8 cellular contexts compared by ENCODE assay signal in the genomic region with DNA sequence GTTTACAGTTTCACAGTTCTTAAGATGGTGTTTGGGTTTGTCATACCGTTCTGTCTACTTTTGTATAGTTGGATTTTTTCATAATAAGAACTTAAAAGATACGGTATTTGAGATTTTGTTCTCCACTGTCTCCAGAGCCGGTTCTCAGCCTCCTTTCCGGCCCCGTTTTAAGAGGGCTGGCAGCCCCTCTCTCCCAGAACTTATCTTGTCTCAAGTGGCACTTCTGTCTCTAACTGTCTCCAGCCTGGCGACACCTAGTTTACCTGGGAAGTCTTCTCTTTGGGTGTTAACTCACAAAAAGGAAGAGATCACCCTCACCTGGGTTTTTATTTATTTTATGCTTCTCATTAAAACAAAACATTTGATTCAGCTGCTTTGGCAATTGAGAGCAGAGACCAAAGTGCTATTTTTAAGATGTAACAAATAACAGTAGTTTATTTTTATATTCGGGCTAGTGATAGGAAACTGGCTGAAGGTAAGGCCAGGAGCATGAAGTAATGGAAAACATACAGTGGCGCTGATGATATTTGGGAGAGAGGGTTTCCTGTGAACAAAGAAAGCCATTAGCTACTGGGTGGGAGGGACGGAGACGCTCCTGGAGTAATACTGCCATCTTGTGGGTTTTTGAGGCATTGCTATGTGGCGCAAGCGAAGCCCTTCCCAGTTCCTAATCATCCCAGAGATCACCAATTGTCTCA. TPM values are rescaled to one million over a fixed set of nuclear protein-coding genes. Genes with fewer than 3 reads are reported as not detected.
DNase-seq lines count a peak whose midpoint lies in the region; ATAC-seq and TF ChIP-seq lines count a peak whose summit lies in the region.

No MANE protein-coding gene starts in this region.

- H3K18ac ChIP-seq in IMR-90 (ENCODE audit: low read depth, low read length): no peak overlapping the region

- H3K4me2 ChIP-seq in DND-41 (ENCODE audit: insufficient read depth, low read length): peak overlapping the region; percentile 52; the same call in 1 of the 2 replicates
- H3K4me2 ChIP-seq in IMR-90 (ENCODE audit: low read depth, low read length): peak overlapping the region; percentile 85
- H3K4me2 ChIP-seq in PC-3 (ENCODE audit: low read length): peak overlapping the region; percentile 70
- peak overlapping the region; percentile 49 for H3K4me2 ChIP-seq in neural progenitor cell

- in situ Hi-C loops in IMR-90 (cut with MboI; ENCODE audit: low sequenced_read_pairs): no loop called here

- no peak overlapping the region for H2AK5ac ChIP-seq in IMR-90 (ENCODE audit: low read depth, low read length)

- H3K9me3 ChIP-seq in DND-41 (ENCODE audit: insufficient read depth, low read length, severe bottlenecking) (no peaks in the 10 kb centered on the region), IMR-90 (ENCODE audit: control insufficient read depth, insufficient read depth, low read length) (no peaks in the 10 kb centered on the region), PC-3 (ENCODE audit: low read length) (no peaks in the 10 kb centered on the region), neural progenitor cell (ENCODE audit: low read depth) (no peaks in the 10 kb centered on the region), subcutaneous abdominal adipose tissue (ENCODE audit: control insufficient read depth in 5 of 5, low read length in 5 of 5) (no peaks in the 10 kb centered on the region)

- H4K5ac ChIP-seq in IMR-90 (ENCODE audit: low read depth, low read length): peak overlapping the region; percentile 22; the same call in 1 of the 2 replicates

- no peak overlapping the region for H3K14ac ChIP-seq in IMR-90 (replicated peaks; ENCODE audit: low read depth, low read length)

- no peaks in the 10 kb centered on the region for H3K27me3 ChIP-seq in DND-41 (ENCODE audit: insufficient read depth, low read length, poor library complexity)
- H3K27me3 ChIP-seq in IMR-90 (ENCODE audit: control insufficient read depth, insufficient read depth, low read length): 0 out of 2 replicates have a peak, but pooled peaks cover 2% of the 10 kb centered on the region
- no peaks in the 10 kb centered on the region for H3K27me3 ChIP-seq in PC-3 (ENCODE audit: low read length)
- no peaks in the 10 kb centered on the region for H3K27me3 ChIP-seq in neural progenitor cell
- H3K27me3 ChIP-seq in subcutaneous abdominal adipose tissue (ENCODE audit: control insufficient read depth in 5 of 5, insufficient read depth in 4 of 5, low read length in 5 of 5): no peaks in the 10 kb centered on the region

- no peaks in the 10 kb centered on the region for H3K36me3 Mint-ChIP-seq in neural progenitor cell

- H2BK120ac ChIP-seq in IMR-90 (ENCODE audit: low read depth, low read length): 0 out of 2 replicates have a peak overlapping the region, but pooled peaks have one; percentile 35

- peak overlapping the region; percentile 74 for H2AFZ ChIP-seq in DND-41 (ENCODE audit: low read depth, low read length)
- H2AFZ ChIP-seq in IMR-90 (replicated peaks; ENCODE audit: low read length, poor library complexity): peak overlapping the region; percentile 81
- H2AFZ ChIP-seq in PC-3 (ENCODE audit: low read length): peak overlapping the region; percentile 87
- peak overlapping the region; percentile 96 for H2AFZ ChIP-seq in neural progenitor cell (replicated peaks)

- CTCF ChIA-PET in IMR-90 (lab: Yijun Ruan, JAX): interaction anchor here (0.5 to 4.4 kb wide), 7 partner anchors 8 to 1277 kb away, joined by 3 to 25 read pairs (median 5); no protein-coding TSS in a partner anchor
- CTCF ChIA-PET in PC-3 (lab: Charles Lee): interaction anchor here (0.7 to 1.0 kb wide), 2 partner anchors 408 to 594 kb away, joined by 3 to 4 read pairs; partner anchors contain the start of gene RRAGA

- H4K8ac ChIP-seq in IMR-90 (ENCODE audit: low read depth in 2 of 2, low read length in 2 of 2): peak overlapping the region in 1 of 2 experiments; percentile 46; a peak in 1 of 4 replicates

- H2AK9ac ChIP-seq in IMR-90 (replicated peaks; ENCODE audit: low read depth, low read length, poor library complexity): no peak overlapping the region

- H3F3A ChIP-seq in PC-3 (ENCODE audit: low read length, unreplicated experiment) (no peaks in the 10 kb centered on the region), neural progenitor cell (ENCODE audit: low read depth) (no peaks in the 10 kb centered on the region)

- TF ChIP-seq RAD21 in IMR-90 (IDR thresholded peaks at IDR 0.05; ENCODE audit: low read length): peak; percentile 94

- TF ChIP-seq CTCF in DND-41 (IDR thresholded peaks at IDR 0.05; ENCODE audit: borderline replicate concordance, extremely low read depth, low read length, poor library complexity, severe bottlenecking) (peak; percentile 95), IMR-90 (conservative IDR thresholded peaks at IDR 0.05; ENCODE audit: low read depth, low read length) (peak; percentile 93), PC-3 (conservative IDR thresholded peaks at IDR 0.05; ENCODE audit: low read depth, low read length) (peak; percentile 82), fibroblast of pulmonary artery (IDR thresholded peaks at IDR 0.05; ENCODE audit: low read length, missing control alignments) (peak; percentile 95), neural progenitor cell (IDR thresholded peaks at IDR 0.05) (peak; percentile 90)

- POLR2A ChIA-PET in IMR-90 (lab: Charles Lee; ENCODE audit: unreplicated experiment): no interaction called here
- POLR2A ChIA-PET in PC-3 (lab: Charles Lee; ENCODE audit: unreplicated experiment): interaction anchor here (0.6 kb wide), 1 partner anchor 82 kb away, joined by 7 read pairs; no protein-coding TSS in a partner anchor

- BruUV-seq in IMR-90 (replicated peaks; lab: Mats Ljungman, UMichigan) (no TSS peak), PC-3 (replicated peaks; lab: Mats Ljungman, UMichigan) (no TSS peak)

- no peaks in the 10 kb centered on the region for H3K9me3 Mint-ChIP-seq in neural progenitor cell

- H3K27me3 Mint-ChIP-seq in neural progenitor cell (ENCODE audit: insufficient read depth, low read depth): no peaks in the 10 kb centered on the region

- no peaks in the 10 kb centered on the region for H3K79me2 ChIP-seq in DND-41 (ENCODE audit: insufficient read depth, low read length)
- H3K79me2 ChIP-seq in PC-3 (ENCODE audit: low read length): no peaks in the 10 kb centered on the region
- H3K79me2 ChIP-seq in neural progenitor cell (ENCODE audit: low read depth): no peaks in the 10 kb centered on the region

- no peak overlapping the region for H2BK20ac ChIP-seq in IMR-90 (ENCODE audit: low read depth, low read length)

- H3K9me1 ChIP-seq in IMR-90 (ENCODE audit: insufficient read depth, low read length): no peaks in the 10 kb centered on the region

- peak; percentile 98 for ATAC-seq in DND-41 (ENCODE audit: insufficient read depth, low read depth)
- ATAC-seq in GM21529 (IDR thresholded peaks at IDR 0.05; ENCODE audit: unreplicated experiment): peak; percentile 91
- ATAC-seq in IMR-90 (ENCODE audit: low read depth): peak; percentile 98
- ATAC-seq in PC-3: peak; percentile 97

- no peaks in the 10 kb centered on the region for H3K9me2 ChIP-seq in PC-3 (replicated peaks; ENCODE audit: low read length)

- no peak overlapping the region for H2BK15ac ChIP-seq in IMR-90 (ENCODE audit: low read depth, low read length)

- H2BK5ac ChIP-seq in IMR-90 (ENCODE audit: low read depth, low read length, poor library complexity, severe bottlenecking): no peak overlapping the region

- H3K4me3 Mint-ChIP-seq in neural progenitor cell: no peak overlapping the region

- intact Hi-C loops in IMR-90 (cut with micrococcal nuclease): loop anchor here (1.0 to 10.0 kb wide), 10 partner anchors 77 to 1646 kb away; partner anchors contain the start of genes DENND4C, PLIN2, RPS6 and RRAGA
- intact Hi-C loops in PC-3 (cut with micrococcal nuclease): loop anchor here (1.0 to 2.0 kb wide), 5 partner anchors 48 to 408 kb away; partner anchors contain the start of genes ACER2, RPS6 and RRAGA

- WGBS in IMR-90 (ENCODE audit: extremely low coverage in 2 of 2, insufficient read length in 1 of 2), 2 experiments: 0% methylated on average over 1 of the region's 12 CpGs; no CpG with 5 or more reads in 1 of the 2 experiments

- no peak overlapping the region for H4K91ac ChIP-seq in IMR-90 (ENCODE audit: insufficient read depth, low read depth, low read length)

- H3K9ac ChIP-seq in DND-41 (ENCODE audit: low read depth, low read length) (0 out of 2 replicates have a peak overlapping the region, but pooled peaks have one; percentile 27), IMR-90 (ENCODE audit: low read depth, low read length) (0 out of 2 replicates have a peak overlapping the region, but pooled peaks have one; percentile 45), PC-3 (ENCODE audit: low read length) (no peak overlapping the region), neural progenitor cell (no peak overlapping the region), subcutaneous abdominal adipose tissue (ENCODE audit: low read length in 5 of 5) (peak overlapping the region in 4 of 5 donors; percentile 21 to 70 (median 41))

- H3K27ac ChIP-seq in DND-41 (ENCODE audit: low read length) (0 out of 2 replicates have a peak overlapping the region, but pooled peaks have one; percentile 3), IMR-90 (ENCODE audit: insufficient read depth, low read length) (no peak overlapping the region), PC-3 (ENCODE audit: low read length) (no peak overlapping the region), neural progenitor cell (no peak overlapping the region), subcutaneous abdominal adipose tissue (ENCODE audit: low read depth, low read length) (peak overlapping the region; percentile 18)

- H3K4me1 ChIP-seq in DND-41 (ENCODE audit: insufficient read depth, low read length): peaks cover 9% of the 10 kb centered on the region
- no peaks in the 10 kb centered on the region for H3K4me1 ChIP-seq in IMR-90 (ENCODE audit: control insufficient read depth, insufficient read depth, low read length)
- H3K4me1 ChIP-seq in PC-3 (ENCODE audit: insufficient read depth, low read length): no peaks in the 10 kb centered on the region
- peaks cover 11% of the 10 kb centered on the region for H3K4me1 ChIP-seq in neural progenitor cell
- H3K4me1 ChIP-seq in subcutaneous abdominal adipose tissue (ENCODE audit: control insufficient read depth in 5 of 5, insufficient read depth in 5 of 5, low read length in 5 of 5): peaks cover 0 to 14% (median 9%) of the 10 kb centered on the region in 5 donors

- DNase-seq in DND-41 (peak; percentile 72), IMR-90 (peak; percentile 75), PC-3 (peak; percentile 82), fibroblast of pulmonary artery (ENCODE audit: low read depth) (peak; percentile 87), neural progenitor cell (ENCODE audit: low spot score) (peak; percentile 83)
- peak; percentile 69 to 77 for DNase-seq in activated T-cell treated with anti-CD3 and anti-CD28 coated beads, Interleukin-2, amount 50 U/mL, for 48 hours

- dilution Hi-C loops in IMR-90 (cut with HindIII; ENCODE audit: low sequenced_read_pairs, unreplicated experiment): no loop called here

- peaks cover 9% of the 10 kb centered on the region for H3K4me1 Mint-ChIP-seq in neural progenitor cell

- H3K79me1 ChIP-seq in IMR-90 (ENCODE audit: low read depth in 1 of 2, low read length in 2 of 2): no peaks in the 10 kb centered on the region

- no peak for TF ChIP-seq POLR2A in IMR-90 (IDR thresholded peaks at IDR 0.05; ENCODE audit: low read depth, low read length)

- H3K4me3 ChIP-seq in DND-41 (ENCODE audit: low read depth in 1 of 2, low read length in 2 of 2) (peak overlapping the region in 1 of 2 experiments; percentile 37; a peak in 2 of 4 replicates), IMR-90 (ENCODE audit: insufficient read depth, low read depth, low read length) (peak overlapping the region; percentile 24; the same call in 1 of the 2 replicates), PC-3 (ENCODE audit: low read length) (peak overlapping the region; percentile 50; the same call in 1 of the 2 replicates), fibroblast of pulmonary artery (replicated peaks; ENCODE audit: low read depth, low read length) (peak overlapping the region; percentile 36), neural progenitor cell (no peak overlapping the region), subcutaneous abdominal adipose tissue (ENCODE audit: low read depth in 1 of 5, low read length in 5 of 5) (peak overlapping the region in 4 of 5 donors; percentile 2 to 43 (median 24))

- H3K4ac ChIP-seq in IMR-90 (ENCODE audit: low read depth, low read length): 0 out of 2 replicates have a peak overlapping the region, but pooled peaks have one; percentile 19

- no peak overlapping the region for H3K23ac ChIP-seq in IMR-90 (ENCODE audit: low read depth, low read length)

- H3K27ac Mint-ChIP-seq in neural progenitor cell: peak overlapping the region; percentile 51

- no peak overlapping the region; the same call in 1 of the 2 replicates for H3K56ac ChIP-seq in IMR-90 (ENCODE audit: extremely low read depth, insufficient read depth, low read length)

- H4K20me1 ChIP-seq in DND-41 (ENCODE audit: insufficient read depth, low read length): no peaks in the 10 kb centered on the region
- H4K20me1 ChIP-seq in IMR-90 (ENCODE audit: insufficient read depth, low read length): no peaks in the 10 kb centered on the region
- H4K20me1 ChIP-seq in PC-3 (ENCODE audit: low read length): no peaks in the 10 kb centered on the region
- H4K20me1 ChIP-seq in neural progenitor cell (ENCODE audit: low read depth): no peaks in the 10 kb centered on the region

- H3K36me3 ChIP-seq in DND-41 (ENCODE audit: insufficient read depth, low read length) (no peaks in the 10 kb centered on the region), IMR-90 (ENCODE audit: control insufficient read depth, insufficient read depth, low read length) (no peaks in the 10 kb centered on the region), PC-3 (ENCODE audit: low read depth, low read length) (no peaks in the 10 kb centered on the region), neural progenitor cell (no peaks in the 10 kb centered on the region), subcutaneous abdominal adipose tissue (ENCODE audit: control insufficient read depth in 5 of 5, insufficient read depth in 5 of 5, low read length in 5 of 5) (peaks cover 0 to 6% (median 1%) of the 10 kb centered on the region in 5 donors)

RNA-seq across cellular contexts. Expression of gene ACER2, which starts 48.3 kb away (rescaled TPM):
- total RNA-seq in IMR-90 (2012; rRNA removed): 1.6 and 1.9 TPM in 2 replicates
- polyA plus RNA-seq in IMR-90 (2012; rRNA removed): 0.66 and 0.84 TPM in 2 replicates
- polyA plus RNA-seq in IMR-90 (2012; cell fraction: cytosol; rRNA removed): 0.34 and 0.37 TPM in 2 replicates
- 0.58 and 2.3 TPM in 2 replicates for polyA plus RNA-seq in IMR-90 (2012; cell fraction: nucleus; rRNA removed; ENCODE audit: low replicate concordance)
- 2.4 and 4.4 TPM in 2 replicates for total RNA-seq in PC-3 (2014; rRNA removed)
- 5.6 and 8.1 TPM in 2 replicates for total RNA-seq in neural progenitor cell (ENCODE audit: low replicate concordance)

Comparison
In these comparisons a context has a peak if more than half of its experiments do, and no peak if none do; other contexts are left out.
1. H3K27ac ChIP-seq: peak in DND-41 (single experiment) and subcutaneous abdominal adipose tissue (single experiment); none in IMR-90 (single experiment), PC-3 (single experiment) and neural progenitor cell (single experiment).
2. H3K9ac ChIP-seq: peak in DND-41 (single experiment), IMR-90 (single experiment) and subcutaneous abdominal adipose tissue (4 of 5); none in PC-3 (single experiment) and neural progenitor cell (single experiment).
3. Peak in every context shown above with its lines, with median percentiles within 50 percentile points of each other: ATAC-seq, DNase-seq, H2AFZ ChIP-seq, H3K4me2 ChIP-seq and CTCF ChIP-seq.